ENCODE assay signal across 26 cellular contexts in genomic region chr7:41874206-41874770, GRCh38.
DNase-seq lines count a peak whose midpoint lies in the region; ATAC-seq and TF ChIP-seq lines count a peak whose summit lies in the region.
"Had no signal": no experiment of that assay in that cellular context is flagged by ENCODE, and none has a peak within 500 bp of the region (broad histone marks: within the 10 kb centered on the region; RNA-seq: fewer than 3 reads in every experiment).

No MANE protein-coding gene starts in this region.

- no peak overlapping the region for H3K4me3 ChIP-seq in AG10803 (ENCODE audit: low read length)
- H3K4me3 ChIP-seq: ascending aorta, K562, psoas muscle had no signal

- CTCF ChIA-PET in T-cell (lab: Charles Lee) = no interaction called here

- H3K27me3 Mint-ChIP-seq in immature natural killer cell (ENCODE audit: low read depth in 3 of 3) = peaks cover 0 to 4% (median 3%) of the 10 kb centered on the region in 3 donors
- H3K27me3 Mint-ChIP-seq in T-cell = peaks cover 11 to 19% of the 10 kb centered on the region in 2 donors

- H3K4me1 Mint-ChIP-seq in immature natural killer cell = peaks cover 22 to 30% of the 10 kb centered on the region in 2 donors
- H3K4me1 Mint-ChIP-seq in T-cell = no peaks in the 10 kb centered on the region
- H3K4me1 Mint-ChIP-seq: activated naive CD4-positive, alpha-beta T cell treated with anti-CD3 and anti-CD28 coated beads, Interleukin-2, amount 50 U/mL, for 24 hours; CD4-positive, CD25-positive, alpha-beta regulatory T cell had no signal

- H3K27ac Mint-ChIP-seq in immature natural killer cell (peak overlapping the region in 3 of 6 donors; percentile 4 to 15 (median 9)), T-cell (no peak overlapping the region)
- H3K27ac Mint-ChIP-seq: activated naive CD4-positive, alpha-beta T cell treated with anti-CD3 and anti-CD28 coated beads, Interleukin-2, amount 50 U/mL, for 24 hours; activated T-cell treated with anti-CD3 and anti-CD28 coated beads, Interleukin-2, amount 50 U/mL, for 72 hours; dendritic cell treated with granulocyte-macrophage colony-stimulating factor and Interleukin-4, amounts not matched to agents 40 ng/mL and 50 ng/mL, for 4 days; type B pancreatic cell had no signal

- ATAC-seq in T-cell (replicated peaks in 1 of 4) = no peak
- ATAC-seq in HG03196 (IDR thresholded peaks at IDR 0.05; ENCODE audit: unreplicated experiment) = no peak
- ATAC-seq: activated T-cell treated with anti-CD3 and anti-CD28 coated beads, Interleukin-2, amount 50 U/mL, for 72 hours; K562; left cardiac atrium; psoas muscle; SK-N-SH treated with all-trans-retinoic acid at 6 μM for 48 hours had no signal

- H3K4me3 Mint-ChIP-seq in immature natural killer cell (peak overlapping the region in 3 of 5 donors; percentile 33 to 46 (median 38)), T-cell (no peak overlapping the region)
- H3K4me3 Mint-ChIP-seq: activated naive CD4-positive, alpha-beta T cell treated with anti-CD3 and anti-CD28 coated beads, Interleukin-2, amount 50 U/mL, for 24 hours; activated T-cell treated with anti-CD3 and anti-CD28 coated beads, Interleukin-2, amount 50 U/mL, for 72 hours; dendritic cell treated with granulocyte-macrophage colony-stimulating factor and Interleukin-4, amounts not matched to agents 40 ng/mL and 50 ng/mL, for 4 days; type B pancreatic cell had no signal

- H3K36me3 Mint-ChIP-seq in immature natural killer cell (no peaks in the 10 kb centered on the region), T-cell (no peaks in the 10 kb centered on the region)
- H3K36me3 Mint-ChIP-seq: activated naive CD4-positive, alpha-beta T cell treated with anti-CD3 and anti-CD28 coated beads, Interleukin-2, amount 50 U/mL, for 24 hours; CD4-positive, CD25-positive, alpha-beta regulatory T cell; type B pancreatic cell had no signal

- POLR2A ChIA-PET in T-cell (lab: Charles Lee) = no interaction called here

- DNase-seq in AG10803 (ENCODE audit: low read depth) (peak; percentile 26), EH (ENCODE audit: low read depth) (peak; percentile 6), RPMI7951 (ENCODE audit: low read depth) (peak; percentile 84), immature natural killer cell (no peak), T-cell (no peak), NCI-H1092 (lab: John Stamatoyannopoulos, UW) (no peak), RPMI8226 (no peak)
- DNase-seq: activated CD4-positive, CD25-positive, alpha-beta regulatory T cell; activated T-cell treated with anti-CD3 and anti-CD28 coated beads, Interleukin-2, amount 50 U/mL, for 72 hours; CD4-positive, CD25-positive, alpha-beta regulatory T cell; central memory CD4-positive, alpha-beta T cell; glutamatergic neuron; left cardiac atrium; mammary epithelial cell; MM.1S; NCI-H1694 treated with DMSO at 0.1 percent for 48 hours; NCI-H69; psoas muscle; T1000 had no signal

- no peak for TF ChIP-seq CTCF in AG10803 (conservative IDR thresholded peaks at IDR 0.05; ENCODE audit: low read length)

- H3K9me3 Mint-ChIP-seq in immature natural killer cell (no peaks in the 10 kb centered on the region), T-cell (no peaks in the 10 kb centered on the region)
- H3K9me3 Mint-ChIP-seq: activated naive CD4-positive, alpha-beta T cell treated with anti-CD3 and anti-CD28 coated beads, Interleukin-2, amount 50 U/mL, for 24 hours; activated T-cell treated with anti-CD3 and anti-CD28 coated beads, Interleukin-2, amount 50 U/mL, for 72 hours; dendritic cell treated with granulocyte-macrophage colony-stimulating factor and Interleukin-4, amounts not matched to agents 40 ng/mL and 50 ng/mL, for 4 days; type B pancreatic cell had no signal

Comparison
In these comparisons a context has a peak if more than half of its experiments do, and no peak if none do; other contexts are left out.
1. DNase-seq: peak in AG10803 (single experiment), EH (single experiment) and RPMI7951 (single experiment); none in immature natural killer cell (0 of 3), T-cell (0 of 34), NCI-H1092 (single experiment) and RPMI8226 (single experiment).
2. H3K4me3 Mint-ChIP-seq: peak in immature natural killer cell (3 of 5); none in T-cell (0 of 3).